In genomic region chr14:95664546-95664945, GRCh38 we compare ENCODE assay signal across 17 cellular contexts. TPM values are rescaled to one million over a fixed set of nuclear protein-coding genes. Genes with fewer than 3 reads are reported as not detected.
DNase-seq lines count a peak whose midpoint lies in the region; ATAC-seq and TF ChIP-seq lines count a peak whose summit lies in the region.
"Had no signal": no experiment of that assay in that cellular context is flagged by ENCODE, and none has a peak within 500 bp of the region (broad histone marks: within the 10 kb centered on the region; RNA-seq: fewer than 3 reads in every experiment).

No MANE protein-coding gene starts in this region.

- peaks cover 75 to 94% of the 10 kb centered on the region in 2 donors for H3K4me1 Mint-ChIP-seq in stimulated activated naive B cell treated with anti-CD40 and anti-IgM and Interleukin-4, amounts not matched to agents 10 μg/mL and 1 μg/mL and 100 μg/mL, for 72 hours

- no peaks in the 10 kb centered on the region for H3K27me3 Mint-ChIP-seq in stimulated activated naive B cell treated with anti-CD40 and anti-IgM and Interleukin-4, amounts not matched to agents 10 μg/mL and 1 μg/mL and 100 μg/mL, for 72 hours

- H3K4me1 ChIP-seq in breast epithelium, result no peaks in the 10 kb centered on the region

- peak; percentile 63 for DNase-seq in NCI-H2029 (lab: John Stamatoyannopoulos, UW)
- DNase-seq in NCI-H2029 treated with DMSO at 0.1 percent for 48 hours (lab: John Stamatoyannopoulos, UW), result no peak
- DNase-seq in NCI-H345 treated with DMSO at 0.1 percent for 48 hours (lab: John Stamatoyannopoulos, UW; ENCODE audit: unreplicated experiment), result peak; percentile 91
- DNase-seq in stimulated activated naive B cell treated with anti-CD40 and anti-IgM and Interleukin-4, amounts not matched to agents 10 μg/mL and 1 μg/mL and 100 μg/mL, for 72 hours, result peak; percentile 39
- no peak for DNase-seq in breast epithelium (ENCODE audit: low spot score in 2 of 2)
- no peak for DNase-seq in NCI-H128 (lab: John Stamatoyannopoulos, UW; ENCODE audit: unreplicated experiment)
- DNase-seq: activated T-cell treated with anti-CD3 and anti-CD28 coated beads for 4 hours; heart left ventricle; NCI-H1048; ovary; stimulated activated naive CD4-positive, alpha-beta T cell had no signal

- peak; percentile 38 for ATAC-seq in HG02981 (IDR thresholded peaks at IDR 0.05; ENCODE audit: unreplicated experiment)
- peak; percentile 67 to 69 for ATAC-seq in stimulated activated naive B cell treated with anti-CD40 and anti-IgM and Interleukin-4, amounts not matched to agents 10 μg/mL and 1 μg/mL and 100 μg/mL, for 72 hours (replicated peaks)
- ATAC-seq in HG02623 (IDR thresholded peaks at IDR 0.05; ENCODE audit: unreplicated experiment), result no peak
- ATAC-seq: HCT116 had no signal

- no peaks in the 10 kb centered on the region for H3K36me3 ChIP-seq in breast epithelium
- H3K36me3 ChIP-seq: heart left ventricle, ovary had no signal

- TF ChIP-seq CTCF in breast epithelium (IDR thresholded peaks at IDR 0.05), result no peak

- peak overlapping the region; percentile 95 for H3K27ac Mint-ChIP-seq in stimulated activated naive B cell treated with anti-CD40 and anti-IgM and Interleukin-4, amounts not matched to agents 10 μg/mL and 1 μg/mL and 100 μg/mL, for 72 hours

- H3K4me3 Mint-ChIP-seq in stimulated activated naive B cell treated with anti-CD40 and anti-IgM and Interleukin-4, amounts not matched to agents 10 μg/mL and 1 μg/mL and 100 μg/mL, for 72 hours, result peak overlapping the region; percentile 46 to 74

- H3K27ac ChIP-seq in breast epithelium, result no peak overlapping the region
- H3K27ac ChIP-seq: heart left ventricle, ovary had no signal

- intact Hi-C loops in breast epithelium (cut with DNase I; ENCODE audit: low total_unique reads), result no loop called here

- H3K9me3 Mint-ChIP-seq in stimulated activated naive B cell treated with anti-CD40 and anti-IgM and Interleukin-4, amounts not matched to agents 10 μg/mL and 1 μg/mL and 100 μg/mL, for 72 hours, result no peaks in the 10 kb centered on the region

- peaks cover 0 to 21% of the 10 kb centered on the region in 2 donors for H3K27me3 ChIP-seq in breast epithelium
- H3K27me3 ChIP-seq: ovary had no signal

- no peak overlapping the region for H3K4me3 ChIP-seq in breast epithelium
- H3K4me3 ChIP-seq: heart left ventricle, lung, ovary had no signal

- TF ChIP-seq POLR2A in breast epithelium (IDR thresholded peaks at IDR 0.05), result no peak

- no peaks in the 10 kb centered on the region for H3K9me3 ChIP-seq in breast epithelium
- H3K9me3 ChIP-seq: heart left ventricle, ovary had no signal

- H3K36me3 Mint-ChIP-seq in stimulated activated naive B cell treated with anti-CD40 and anti-IgM and Interleukin-4, amounts not matched to agents 10 μg/mL and 1 μg/mL and 100 μg/mL, for 72 hours, result no peaks in the 10 kb centered on the region

RNA-seq across cellular contexts. Expression of gene TCL1B, which starts 21.7 kb away (rescaled TPM):
- total RNA-seq in breast epithelium, result not detected
- total RNA-seq: A172, astrocyte, heart left ventricle, ovary had no signal

RNA-seq across cellular contexts. Expression of gene TCL1A, which starts 49.4 kb away (rescaled TPM):
- total RNA-seq in breast epithelium, result not detected
- total RNA-seq: A172, astrocyte, heart left ventricle, ovary had no signal

Comparison
In these comparisons a context has a peak if more than half of its experiments do, and no peak if none do; other contexts are left out.
1. DNase-seq: peak in NCI-H2029 (single experiment), NCI-H345 treated with DMSO at 0.1 percent for 48 hours (single experiment) and stimulated activated naive B cell treated with anti-CD40 and anti-IgM and Interleukin-4, amounts not matched to agents 10 μg/mL and 1 μg/mL and 100 μg/mL, for 72 hours (single experiment); none in NCI-H2029 treated with DMSO at 0.1 percent for 48 hours (single experiment), breast epithelium (0 of 2) and NCI-H128 (single experiment).